ENCODE assay signal across 1 cellular context in genomic region chr10:25082276-25083204, GRCh38.
TF ChIP-seq lines count a peak whose summit lies in the region.

No MANE protein-coding gene starts in this region.

TF ChIP-seq in K562, 482 proteins besides CTCF, POLR2A, EP300 and RAD21:
- TF ChIP-seq SPI1 (IDR thresholded peaks at IDR 0.05; ENCODE audit: borderline replicate concordance, low read depth, low read length): peak; percentile 49; the same call in 1 of the 2 replicates
- no peak for TF ChIP-seq SRF (CRISPR knock-in tag; IDR thresholded peaks at IDR 0.05)
TF ChIP-seq in K562: peak in this region for 1.
